16 cellular contexts compared by ENCODE assay signal in genomic region chr15:78209646-78210348, GRCh38. TPM values are rescaled to one million over a fixed set of nuclear protein-coding genes. Genes with fewer than 3 reads are reported as not detected.
DNase-seq lines count a peak whose midpoint lies in the region; ATAC-seq, FAIRE-seq and TF ChIP-seq lines count a peak whose summit lies in the region.
"Had no signal": no experiment of that assay in that cellular context is flagged by ENCODE, and none has a peak within 500 bp of the region (broad histone marks: within the 10 kb centered on the region; RNA-seq: fewer than 3 reads in every experiment).

No MANE protein-coding gene starts in this region.

- no peak for TF ChIP-seq EP300 in esophagus muscularis mucosa (IDR thresholded peaks at IDR 0.05)

- H3K9me3 ChIP-seq in esophagus muscularis mucosa (no peaks in the 10 kb centered on the region), pancreas (no peaks in the 10 kb centered on the region), osteoblast (ENCODE audit: low read depth, low read length) (no peaks in the 10 kb centered on the region)

- H3K27ac Mint-ChIP-seq in activated CD4-positive, alpha-beta T cell treated with anti-CD3 and anti-CD28 coated beads, Interleukin-2, amount 10 ng/mL, durations not matched to agents 7 days and 5 days, result no peak overlapping the region
- H3K27ac Mint-ChIP-seq: activated naive CD8-positive, alpha-beta T cell treated with anti-CD3 and anti-CD28 coated beads, Interleukin-2, amount 50 U/mL, for 24 hours had no signal

- TF ChIP-seq CTCF in C4-2B (conservative IDR thresholded peaks at IDR 0.05) (no peak), esophagus muscularis mucosa (IDR thresholded peaks at IDR 0.05) (no peak), pancreas (IDR thresholded peaks at IDR 0.05) (no peak), osteoblast (IDR thresholded peaks at IDR 0.05; ENCODE audit: extremely low read depth, low read depth, low read length) (no peak)

- H3K4me1 Mint-ChIP-seq in activated CD4-positive, alpha-beta T cell treated with anti-CD3 and anti-CD28 coated beads, Interleukin-2, amount 10 ng/mL, durations not matched to agents 7 days and 5 days, result no peaks in the 10 kb centered on the region
- H3K4me1 Mint-ChIP-seq: activated naive CD8-positive, alpha-beta T cell treated with anti-CD3 and anti-CD28 coated beads, Interleukin-2, amount 50 U/mL, for 24 hours; CD4-positive, CD25-positive, alpha-beta regulatory T cell had no signal

- ATAC-seq in pancreas, result peak in 3 of 4 donors; percentile 29 to 65 (median 53)
- ATAC-seq: activated naive CD8-positive, alpha-beta T cell treated with anti-CD3 and anti-CD28 coated beads, Interleukin-2, amount 50 U/mL, for 24 hours had no signal

- 65% methylated on average over 9 of the region's 9 CpGs for WGBS in esophagus muscularis mucosa
- 29% methylated on average over 9 of the region's 9 CpGs for WGBS in pancreas, 2 donors

- FAIRE-seq in pancreas (lab: Jason Lieb, UNC), result no peak

- no peak overlapping the region for H2AFZ ChIP-seq in osteoblast (ENCODE audit: low read length)

- no peaks in the 10 kb centered on the region for H3K9me3 Mint-ChIP-seq in activated CD4-positive, alpha-beta T cell treated with anti-CD3 and anti-CD28 coated beads, Interleukin-2, amount 10 ng/mL, durations not matched to agents 7 days and 5 days
- H3K9me3 Mint-ChIP-seq: activated naive CD8-positive, alpha-beta T cell treated with anti-CD3 and anti-CD28 coated beads, Interleukin-2, amount 50 U/mL, for 24 hours; nephron progenitor cell had no signal

- CTCF ChIA-PET in activated CD4-positive, alpha-beta T cell treated with anti-CD3 and anti-CD28 coated beads, Interleukin-2, amount 10 ng/mL, durations not matched to agents 7 days and 5 days (lab: Charles Lee), result interaction anchor here (2.4 kb wide), 1 partner anchor 102 kb away, joined by 8 read pairs; no protein-coding TSS in a partner anchor

- POLR2A ChIA-PET in activated CD4-positive, alpha-beta T cell treated with anti-CD3 and anti-CD28 coated beads, Interleukin-2, amount 10 ng/mL, durations not matched to agents 7 days and 5 days (lab: Charles Lee), result no interaction called here

- peaks cover 40 to 70% (median 51%) of the 10 kb centered on the region in 4 donors for H3K4me1 ChIP-seq in esophagus muscularis mucosa
- peaks cover 28 to 56% (median 54%) of the 10 kb centered on the region in 3 donors for H3K4me1 ChIP-seq in pancreas
- peaks cover 23% of the 10 kb centered on the region for H3K4me1 ChIP-seq in osteoblast (ENCODE audit: insufficient read depth, low read length)

- H3K36me3 ChIP-seq in esophagus muscularis mucosa (no peaks in the 10 kb centered on the region), pancreas (no peaks in the 10 kb centered on the region), osteoblast (ENCODE audit: insufficient read depth, low read length) (no peaks in the 10 kb centered on the region)

- intact Hi-C loops in esophagus muscularis mucosa (cut with DNase I), result no loop called here
- intact Hi-C loops in pancreas (cut with DNase I), result no loop called here

- no peak overlapping the region for H3K4me2 ChIP-seq in osteoblast (ENCODE audit: insufficient read depth, low read length)

- peaks cover 4% of the 10 kb centered on the region for H3K27me3 Mint-ChIP-seq in activated CD4-positive, alpha-beta T cell treated with anti-CD3 and anti-CD28 coated beads, Interleukin-2, amount 10 ng/mL, durations not matched to agents 7 days and 5 days
- H3K27me3 Mint-ChIP-seq: activated naive CD8-positive, alpha-beta T cell treated with anti-CD3 and anti-CD28 coated beads, Interleukin-2, amount 50 U/mL, for 24 hours had no signal

- DNase-seq in NCI-H2196 treated with DMSO at 0.1 percent for 48 hours (lab: John Stamatoyannopoulos, UW; ENCODE audit: unreplicated experiment), result peak; percentile 41
- no peak for DNase-seq in esophagus muscularis mucosa (ENCODE audit: extremely low spot score)
- DNase-seq in pancreas, result peak; percentile 58 to 88 (median 76)
- DNase-seq in activated CD4-positive, alpha-beta T cell treated with anti-CD3 and anti-CD28 coated beads, Interleukin-2, amount 10 ng/mL, durations not matched to agents 7 days and 5 days, result no peak
- no peak for DNase-seq in GOT3 (lab: John Stamatoyannopoulos, UW)
- no peak for DNase-seq in central memory CD4-positive, alpha-beta T cell
- no peak for DNase-seq in osteoblast (ENCODE audit: insufficient read length, low spot score, missing footprints)
- DNase-seq: activated CD4-positive, alpha-beta T cell treated with anti-CD3 and anti-CD28 coated beads, Interleukin-2, amount 50 U/mL, for 4 hours; activated naive CD8-positive, alpha-beta T cell treated with anti-CD3 and anti-CD28 coated beads, Interleukin-2, amount 50 U/mL, for 24 hours; CD4-positive, CD25-positive, alpha-beta regulatory T cell; HCEC 1CT; Karpas-422; NCI-H446; nephron progenitor cell had no signal

- no peak for TF ChIP-seq POLR2A in esophagus muscularis mucosa (IDR thresholded peaks at IDR 0.05; ENCODE audit: low read depth)

- H3K4me3 Mint-ChIP-seq in activated CD4-positive, alpha-beta T cell treated with anti-CD3 and anti-CD28 coated beads, Interleukin-2, amount 10 ng/mL, durations not matched to agents 7 days and 5 days, result no peak overlapping the region
- H3K4me3 Mint-ChIP-seq: activated naive CD8-positive, alpha-beta T cell treated with anti-CD3 and anti-CD28 coated beads, Interleukin-2, amount 50 U/mL, for 24 hours; CD4-positive, CD25-positive, alpha-beta regulatory T cell; nephron progenitor cell had no signal

- H3K27ac ChIP-seq in C4-2B, result peak overlapping the region; percentile 94
- peak overlapping the region in 3 of 4 donors; percentile 49 to 62 (median 56) for H3K27ac ChIP-seq in esophagus muscularis mucosa (replicated peaks in 1 of 4)
- H3K27ac ChIP-seq in pancreas, result peak overlapping the region in 3 of 4 donors; percentile 6 to 54 (median 48)
- no peak overlapping the region for H3K27ac ChIP-seq in osteoblast (ENCODE audit: low read depth, low read length)
- H3K27ac ChIP-seq: SK-N-MC had no signal

- no peaks in the 10 kb centered on the region for H3K36me3 Mint-ChIP-seq in activated CD4-positive, alpha-beta T cell treated with anti-CD3 and anti-CD28 coated beads, Interleukin-2, amount 10 ng/mL, durations not matched to agents 7 days and 5 days (ENCODE audit: low read depth)
- H3K36me3 Mint-ChIP-seq: CD4-positive, CD25-positive, alpha-beta regulatory T cell had no signal

- H3K79me2 ChIP-seq in osteoblast (ENCODE audit: insufficient read depth, low read length), result no peaks in the 10 kb centered on the region

- H4K20me1 ChIP-seq in osteoblast (ENCODE audit: insufficient read depth, low read length), result no peaks in the 10 kb centered on the region

- H3K4me3 ChIP-seq in esophagus muscularis mucosa, result no peak overlapping the region
- no peak overlapping the region for H3K4me3 ChIP-seq in pancreas
- no peak overlapping the region for H3K4me3 ChIP-seq in osteoblast (ENCODE audit: insufficient read depth, low read length)
- H3K4me3 ChIP-seq: SK-N-MC had no signal

- H3K27me3 ChIP-seq in esophagus muscularis mucosa, result no peaks in the 10 kb centered on the region
- no peaks in the 10 kb centered on the region for H3K27me3 ChIP-seq in pancreas
- H3K27me3 ChIP-seq in osteoblast (ENCODE audit: insufficient read depth, low read length), result peaks cover 4% of the 10 kb centered on the region

RNA-seq across cellular contexts. Expression of gene ACSBG1, which starts 24.6 kb away (rescaled TPM):
- total RNA-seq in esophagus muscularis mucosa, result 1 to 10 TPM in 3 of 4 donors, under 1 TPM in 1; 0.33 to 2.5 (median 1.8) TPM
- total RNA-seq in pancreas, result under 1 TPM in 1 of 6 donors, not detected in 5; 0.04 TPM
- under 1 TPM; 0.04 to 0.12 TPM for polyA plus RNA-seq in pancreas
- not detected for total RNA-seq in activated CD4-positive, alpha-beta T cell treated with anti-CD3 and anti-CD28 coated beads, Interleukin-2, amount 10 ng/mL, durations not matched to agents 7 days and 5 days
- total RNA-seq in osteoblast, result under 0.01 TPM in 2 replicates

RNA-seq across cellular contexts. Expression of gene DNAJA4, which starts 54.6 kb away (rescaled TPM):
- total RNA-seq in esophagus muscularis mucosa (10 to 100 TPM; 11.8 to 23.5 (median 15.8) TPM), pancreas (1 to 10 TPM; 2.3 to 9.0 (median 4.4) TPM), osteoblast (2.1 and 2.2 TPM in 2 replicates)
- 10 to 100 TPM in 1 of 2 donors, 1 to 10 TPM in 1; 5.7 to 16.1 TPM for polyA plus RNA-seq in pancreas
- 10 to 100 TPM; 28.5 to 31.2 TPM for total RNA-seq in activated CD4-positive, alpha-beta T cell treated with anti-CD3 and anti-CD28 coated beads, Interleukin-2, amount 10 ng/mL, durations not matched to agents 7 days and 5 days

Comparison
In these comparisons a context has a peak if more than half of its experiments do, and no peak if none do; other contexts are left out.
1. DNase-seq: peak in NCI-H2196 treated with DMSO at 0.1 percent for 48 hours (single experiment) and pancreas (6 of 6); none in esophagus muscularis mucosa (single experiment), activated CD4-positive, alpha-beta T cell treated with anti-CD3 and anti-CD28 coated beads, Interleukin-2, amount 10 ng/mL, durations not matched to agents 7 days and 5 days (single experiment), GOT3 (single experiment), central memory CD4-positive, alpha-beta T cell (single experiment) and osteoblast (single experiment).